ENCODE assay signal across 28 cellular contexts in the genomic region with DNA sequence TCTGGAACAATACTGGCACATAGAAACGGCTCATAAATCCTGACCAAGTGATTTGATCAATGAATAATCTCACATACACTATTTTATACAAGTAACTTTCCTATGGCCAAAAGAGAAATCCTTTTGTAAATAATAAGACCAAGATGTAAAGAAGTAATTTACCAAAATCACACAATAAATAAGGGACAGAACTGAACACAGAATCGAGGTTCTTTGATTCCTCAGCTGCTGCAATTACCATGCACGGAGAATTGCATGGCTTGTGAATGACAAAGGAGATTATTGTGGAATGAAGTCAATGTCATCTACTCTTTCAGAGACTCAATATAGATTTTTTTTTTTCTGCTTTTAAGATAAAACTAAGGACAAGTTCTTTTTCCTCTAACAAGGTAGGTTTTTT.
"Had no signal": no experiment of that assay in that cellular context is flagged by ENCODE, and none has a peak within 500 bp of the region (broad histone marks: within the 10 kb centered on the region; RNA-seq: fewer than 3 reads in every experiment).

No MANE protein-coding gene starts in this region.

- DNase-seq: activated B cell treated with CpG ODN at 0.5 μM for 24 hours; activated CD4-positive, alpha-beta T cell treated with anti-CD3 and anti-CD28 coated beads for 36 hours; activated CD4-positive, alpha-beta T cell treated with anti-CD3 and anti-CD28 coated beads, Interleukin-2, amount 50 U/mL, for 48 hours; activated CD8-positive, alpha-beta memory T cell treated with anti-CD3 and anti-CD28 coated beads, Interleukin-2, amount 50 U/mL, for 48 hours; activated naive CD4-positive, alpha-beta T cell; activated T-cell treated with anti-CD3 and anti-CD28 coated beads, Interleukin-2, amount 50 U/mL, for 4 hours; adrenal gland; effector memory CD4-positive, alpha-beta T cell; foreskin melanocyte; left cardiac atrium; naive B cell; ovary; right lobe of liver; small intestine; stimulated activated CD4-positive, alpha-beta T cell treated with anti-CD3 and anti-CD28 coated beads, Interleukin-2, amount 100 ng/mL, for 24 hours; stimulated activated naive CD8-positive, alpha-beta T cell treated with anti-CD3 and anti-CD28 coated beads, Interleukin-15, amount 100 ng/mL, for 72 hours; T1000; testis; trophoblast cell; uterus had no signal

- H3K9me3 Mint-ChIP-seq: activated B cell treated with CpG ODN at 0.5 μM for 24 hours; activated T-cell treated with anti-CD3 and anti-CD28 coated beads, Interleukin-2, amount 50 U/mL, for 4 hours; activated T-helper 2 cell treated with anti-CD3 and anti-CD28 coated beads, Interferon-gamma antibody, Interleukin-2, Interleukin-4, amounts not matched to agents 10 μg/mL and 5 μg/mL and 100 μg/mL, durations not matched to agents 14 hours and 24 hours and 36 hours; dendritic cell treated with granulocyte-macrophage colony-stimulating factor and Interleukin-4, amounts not matched to agents 40 ng/mL and 50 ng/mL, for 4 days; memory B cell; stimulated activated effector memory CD8-positive, alpha-beta T cell treated with anti-CD3 and anti-CD28 coated beads, Interleukin-12 subunit alpha, Interleukin-12 subunit beta, amount 100 ng/mL, for 72 hours; stimulated activated naive CD8-positive, alpha-beta T cell treated with anti-CD3 and anti-CD28 coated beads, Interleukin-15, amount 100 ng/mL, for 72 hours; T-helper 1 cell treated with Interleukin-12 subunit alpha and Interleukin-12 subunit beta and Interleukin-4 antibody, amounts not matched to agents 30 μg/mL and 1 μg/mL, for 36 hours had no signal

- H3K36me3 ChIP-seq: adrenal gland, neutrophil, ovary, right lobe of liver, uterus had no signal

- H3K4me3 Mint-ChIP-seq: activated B cell treated with CpG ODN at 0.5 μM for 24 hours; activated CD4-positive, alpha-beta T cell treated with anti-CD3 and anti-CD28 coated beads for 36 hours; activated naive CD8-positive, alpha-beta T cell; activated T-cell treated with anti-CD3 and anti-CD28 coated beads, Interleukin-2, amount 50 U/mL, for 4 hours; dendritic cell treated with granulocyte-macrophage colony-stimulating factor and Interleukin-4, amounts not matched to agents 40 ng/mL and 50 ng/mL, for 4 days; memory B cell; naive B cell; stimulated activated effector memory CD8-positive, alpha-beta T cell treated with anti-CD3 and anti-CD28 coated beads, Interleukin-12 subunit alpha, Interleukin-12 subunit beta, amount 100 ng/mL, for 72 hours; stimulated activated naive CD8-positive, alpha-beta T cell treated with anti-CD3 and anti-CD28 coated beads, Interleukin-15, amount 100 ng/mL, for 72 hours; T-helper 1 cell treated with Interleukin-12 subunit alpha and Interleukin-12 subunit beta and Interleukin-4 antibody, amounts not matched to agents 30 μg/mL and 1 μg/mL, for 36 hours had no signal

- H3K4me3 ChIP-seq: adrenal gland, ovary, right lobe of liver, testis, uterus had no signal

- H3K36me3 Mint-ChIP-seq: activated naive CD8-positive, alpha-beta T cell; memory B cell; naive B cell; stimulated activated effector memory CD8-positive, alpha-beta T cell treated with anti-CD3 and anti-CD28 coated beads, Interleukin-12 subunit alpha, Interleukin-12 subunit beta, amount 100 ng/mL, for 72 hours had no signal

- ATAC-seq: activated CD4-positive, alpha-beta T cell treated with anti-CD3 and anti-CD28 coated beads for 36 hours; activated T-cell treated with anti-CD3 and anti-CD28 coated beads, Interleukin-2, amount 50 U/mL, for 4 hours; esophagus mucosa; left cardiac atrium; right lobe of liver; stimulated activated effector memory CD8-positive, alpha-beta T cell treated with anti-CD3 and anti-CD28 coated beads, Interleukin-12 subunit alpha, Interleukin-12 subunit beta, amount 100 ng/mL, for 72 hours; stimulated activated naive CD8-positive, alpha-beta T cell treated with anti-CD3 and anti-CD28 coated beads, Interleukin-15, amount 100 ng/mL, for 72 hours had no signal

- H3K27me3 ChIP-seq: adrenal gland, neutrophil, ovary, right lobe of liver, testis, uterus had no signal

- H3K27ac ChIP-seq: adrenal gland, neutrophil, ovary, right lobe of liver, testis, uterus had no signal

- H3K27ac Mint-ChIP-seq: activated B cell treated with CpG ODN at 0.5 μM for 24 hours; activated CD4-positive, alpha-beta T cell treated with anti-CD3 and anti-CD28 coated beads for 36 hours; activated naive CD8-positive, alpha-beta T cell; activated T-helper 2 cell treated with anti-CD3 and anti-CD28 coated beads, Interferon-gamma antibody, Interleukin-2, Interleukin-4, amounts not matched to agents 10 μg/mL and 5 μg/mL and 100 μg/mL, durations not matched to agents 14 hours and 24 hours and 36 hours; dendritic cell treated with granulocyte-macrophage colony-stimulating factor and Interleukin-4, amounts not matched to agents 40 ng/mL and 50 ng/mL, for 4 days; memory B cell; naive B cell; stimulated activated effector memory CD8-positive, alpha-beta T cell treated with anti-CD3 and anti-CD28 coated beads, Interleukin-12 subunit alpha, Interleukin-12 subunit beta, amount 100 ng/mL, for 72 hours; stimulated activated naive CD8-positive, alpha-beta T cell treated with anti-CD3 and anti-CD28 coated beads, Interleukin-15, amount 100 ng/mL, for 72 hours; T-helper 1 cell treated with Interleukin-12 subunit alpha and Interleukin-12 subunit beta and Interleukin-4 antibody, amounts not matched to agents 30 μg/mL and 1 μg/mL, for 36 hours had no signal

- H3K4me1 ChIP-seq: adrenal gland, right lobe of liver, testis, uterus had no signal

- H3K4me1 Mint-ChIP-seq: activated B cell treated with CpG ODN at 0.5 μM for 24 hours; activated CD4-positive, alpha-beta T cell treated with anti-CD3 and anti-CD28 coated beads for 36 hours; memory B cell; naive B cell; stimulated activated effector memory CD8-positive, alpha-beta T cell treated with anti-CD3 and anti-CD28 coated beads, Interleukin-12 subunit alpha, Interleukin-12 subunit beta, amount 100 ng/mL, for 72 hours; stimulated activated naive CD8-positive, alpha-beta T cell treated with anti-CD3 and anti-CD28 coated beads, Interleukin-15, amount 100 ng/mL, for 72 hours had no signal

- H3K9me3 ChIP-seq: adrenal gland, neutrophil, ovary, right lobe of liver, testis, uterus had no signal

- H3K27me3 Mint-ChIP-seq: activated B cell treated with CpG ODN at 0.5 μM for 24 hours; activated CD4-positive, alpha-beta T cell treated with anti-CD3 and anti-CD28 coated beads for 36 hours; activated naive CD8-positive, alpha-beta T cell; dendritic cell treated with granulocyte-macrophage colony-stimulating factor and Interleukin-4, amounts not matched to agents 40 ng/mL and 50 ng/mL, for 4 days; memory B cell; naive B cell; stimulated activated naive CD8-positive, alpha-beta T cell treated with anti-CD3 and anti-CD28 coated beads, Interleukin-15, amount 100 ng/mL, for 72 hours had no signal
